In the genomic region with DNA sequence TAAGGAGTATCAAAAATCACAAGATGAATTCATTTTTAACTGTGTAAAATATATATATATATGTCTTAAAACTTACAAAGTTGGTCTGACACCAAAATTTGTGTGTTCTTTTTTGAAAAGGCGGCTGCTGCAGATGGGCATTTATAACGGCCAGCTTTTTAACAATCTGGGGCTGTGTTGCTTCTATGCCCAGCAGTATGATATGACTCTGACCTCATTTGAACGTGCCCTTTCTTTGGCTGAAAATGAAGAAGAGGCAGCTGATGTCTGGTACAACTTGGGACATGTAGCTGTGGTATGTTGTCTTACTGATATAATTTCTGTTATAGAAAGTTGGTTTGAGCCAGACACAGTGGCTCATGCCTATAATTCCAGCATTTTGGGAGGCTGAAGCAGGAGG, we compare ENCODE assay signal across 25 cellular contexts.
"Had no signal": no experiment of that assay in that cellular context is flagged by ENCODE, and none has a peak within 500 bp of the region (broad histone marks: within the 10 kb centered on the region; RNA-seq: fewer than 3 reads in every experiment).

No MANE protein-coding gene starts in this region.

- H3K4me3 Mint-ChIP-seq: activated CD4-positive, alpha-beta T cell treated with anti-CD3 and anti-CD28 coated beads, Interleukin-2, amount 10 ng/mL, durations not matched to agents 24 days and 14 days; activated CD8-positive, alpha-beta T cell treated with anti-CD3 and anti-CD28 coated beads for 36 hours; activated naive CD8-positive, alpha-beta T cell treated with anti-CD3 and anti-CD28 coated beads for 36 hours; activated T-cell treated with anti-CD3 and anti-CD28 coated beads, Interleukin-2, amount 50 U/mL, for 72 hours; activated T-helper 17 cell treated with anti-CD3 and anti-CD28 coated beads, Interleukin-2, amount 50 U/mL, for 72 hours; T-helper 1 cell treated with Interleukin-12 subunit alpha and Interleukin-12 subunit beta and Interleukin-4 antibody, amounts not matched to agents 30 μg/mL and 1 μg/mL, for 36 hours; T-helper 2 cell treated with Interferon-gamma antibody and Interleukin-4, amounts not matched to agents 5 μg/mL and 100 μg/mL, for 36 hours had no signal

- H3K27ac ChIP-seq: ascending aorta, cardiac muscle cell, SJSA1 had no signal

- DNase-seq: activated CD4-positive, alpha-beta T cell treated with anti-CD3 and anti-CD28 coated beads, Interleukin-2, amount 10 ng/mL, durations not matched to agents 24 days and 14 days; activated CD4-positive, alpha-beta T cell treated with anti-CD3 and anti-CD28 coated beads, Interleukin-2, amount 50 U/mL, for 4 hours; activated CD8-positive, alpha-beta T cell treated with anti-CD3 and anti-CD28 coated beads for 36 hours; activated effector memory CD4-positive, alpha-beta T cell treated with anti-CD3 and anti-CD28 coated beads, Interleukin-2, amount 50 U/mL, for 16 hours; activated naive CD4-positive, alpha-beta T cell; activated naive CD4-positive, alpha-beta T cell treated with anti-CD3 and anti-CD28 coated beads, Interleukin-2, amount 50 U/mL, for 16 hours; activated naive CD8-positive, alpha-beta T cell treated with anti-CD3 and anti-CD28 coated beads for 36 hours; activated T-cell treated with anti-CD3 and anti-CD28 coated beads, Interleukin-2, amount 50 U/mL, for 1 hour; activated T-cell treated with anti-CD3 and anti-CD28 coated beads, Interleukin-2, amount 50 U/mL, for 72 hours; amniotic stem cell; NCI-H1417 treated with DMSO at 0.1 percent for 48 hours; NCI-H1694; NCI-H1930; NCI-H2081 treated with DMSO at 0.1 percent for 48 hours; NCI-H345; RPMI8226; SHP77 treated with DMSO at 0.1 percent for 48 hours; SK-N-SH had no signal

- H3K27me3 ChIP-seq: ascending aorta, cardiac muscle cell, SJSA1 had no signal

- H3K4me1 ChIP-seq: ascending aorta had no signal

- H3K27ac Mint-ChIP-seq: activated CD4-positive, alpha-beta T cell treated with anti-CD3 and anti-CD28 coated beads, Interleukin-2, amount 10 ng/mL, durations not matched to agents 24 days and 14 days; activated CD8-positive, alpha-beta T cell treated with anti-CD3 and anti-CD28 coated beads for 36 hours; activated naive CD8-positive, alpha-beta T cell treated with anti-CD3 and anti-CD28 coated beads for 36 hours; activated T-cell treated with anti-CD3 and anti-CD28 coated beads, Interleukin-2, amount 50 U/mL, for 72 hours; activated T-helper 17 cell treated with anti-CD3 and anti-CD28 coated beads, Interleukin-2, amount 50 U/mL, for 72 hours; T-helper 1 cell treated with Interleukin-12 subunit alpha and Interleukin-12 subunit beta and Interleukin-4 antibody, amounts not matched to agents 30 μg/mL and 1 μg/mL, for 36 hours; T-helper 2 cell treated with Interferon-gamma antibody and Interleukin-4, amounts not matched to agents 5 μg/mL and 100 μg/mL, for 36 hours had no signal

- H3K4me3 ChIP-seq: ascending aorta, cardiac muscle cell, K562, SJSA1 had no signal

- H3K9me3 Mint-ChIP-seq: activated CD4-positive, alpha-beta T cell treated with anti-CD3 and anti-CD28 coated beads, Interleukin-2, amount 10 ng/mL, durations not matched to agents 24 days and 14 days; activated CD8-positive, alpha-beta T cell treated with anti-CD3 and anti-CD28 coated beads for 36 hours; activated naive CD8-positive, alpha-beta T cell treated with anti-CD3 and anti-CD28 coated beads for 36 hours; activated T-cell treated with anti-CD3 and anti-CD28 coated beads, Interleukin-2, amount 50 U/mL, for 72 hours; activated T-helper 17 cell treated with anti-CD3 and anti-CD28 coated beads, Interleukin-2, amount 50 U/mL, for 72 hours; T-helper 1 cell treated with Interleukin-12 subunit alpha and Interleukin-12 subunit beta and Interleukin-4 antibody, amounts not matched to agents 30 μg/mL and 1 μg/mL, for 36 hours; T-helper 2 cell treated with Interferon-gamma antibody and Interleukin-4, amounts not matched to agents 5 μg/mL and 100 μg/mL, for 36 hours had no signal

- H3K4me2 ChIP-seq: SK-N-SH had no signal

- H3K36me3 Mint-ChIP-seq: activated naive CD8-positive, alpha-beta T cell treated with anti-CD3 and anti-CD28 coated beads for 36 hours had no signal

- H3K9me3 ChIP-seq: ascending aorta, SJSA1, SK-N-SH had no signal

- H3K9ac ChIP-seq: SK-N-SH had no signal

- H3K27me3 Mint-ChIP-seq: activated CD4-positive, alpha-beta T cell treated with anti-CD3 and anti-CD28 coated beads, Interleukin-2, amount 10 ng/mL, durations not matched to agents 24 days and 14 days; activated CD8-positive, alpha-beta T cell treated with anti-CD3 and anti-CD28 coated beads for 36 hours; activated naive CD8-positive, alpha-beta T cell treated with anti-CD3 and anti-CD28 coated beads for 36 hours; activated T-helper 17 cell treated with anti-CD3 and anti-CD28 coated beads, Interleukin-2, amount 50 U/mL, for 72 hours had no signal

- H3K4me1 Mint-ChIP-seq: activated CD4-positive, alpha-beta T cell treated with anti-CD3 and anti-CD28 coated beads, Interleukin-2, amount 10 ng/mL, durations not matched to agents 24 days and 14 days; activated naive CD8-positive, alpha-beta T cell treated with anti-CD3 and anti-CD28 coated beads for 36 hours; activated T-helper 17 cell treated with anti-CD3 and anti-CD28 coated beads, Interleukin-2, amount 50 U/mL, for 72 hours had no signal
